In genomic region chr10:130036296-130037065, GRCh38 we compare ENCODE assay signal across 25 cellular contexts.
"Had no signal": no experiment of that assay in that cellular context is flagged by ENCODE, and none has a peak within 500 bp of the region (broad histone marks: within the 10 kb centered on the region; RNA-seq: fewer than 3 reads in every experiment).

No MANE protein-coding gene starts in this region.

- H3K4me1 ChIP-seq: ascending aorta, esophagus muscularis mucosa, heart right ventricle, lower lobe of right lung, neural progenitor cell, upper lobe of left lung had no signal

- H3K27me3 ChIP-seq: ascending aorta, neural progenitor cell, upper lobe of left lung had no signal

- H3K36me3 ChIP-seq: ascending aorta, cardiac muscle cell, esophagus muscularis mucosa, heart right ventricle, lower lobe of right lung, neural progenitor cell, upper lobe of left lung had no signal

- H3K27ac ChIP-seq: ascending aorta, cardiac muscle cell, esophagus muscularis mucosa, heart right ventricle, lower lobe of right lung, neural progenitor cell, upper lobe of left lung had no signal

- H3K9me3 ChIP-seq: lower lobe of right lung, upper lobe of left lung had no signal

- H3K4me3 ChIP-seq: ascending aorta, cardiac muscle cell, esophagus muscularis mucosa, heart right ventricle, lower lobe of right lung, neural progenitor cell, upper lobe of left lung had no signal

- ATAC-seq: activated CD8-positive, alpha-beta T cell treated with anti-CD3 and anti-CD28 coated beads for 36 hours; left lobe of liver; lower lobe of right lung; natural killer cell; right cardiac atrium; T-helper 17 cell; WTC11 had no signal

- DNase-seq: activated CD4-positive, alpha-beta T cell treated with anti-CD3 and anti-CD28 coated beads for 1 hour; activated CD4-positive, alpha-beta T cell treated with anti-CD3 and anti-CD28 coated beads, Interleukin-2, amount 10 ng/mL, durations not matched to agents 7 days and 5 days; activated CD8-positive, alpha-beta T cell treated with anti-CD3 and anti-CD28 coated beads for 36 hours; activated naive CD4-positive, alpha-beta T cell treated with anti-CD3 and anti-CD28 coated beads, Interleukin-2, amount 10 ng/mL, durations not matched to agents 7 days and 5 days; activated naive CD8-positive, alpha-beta T cell treated with anti-CD3 and anti-CD28 coated beads, Interleukin-2, amount 10 ng/mL, durations not matched to agents 7 days and 5 days; activated T-cell treated with anti-CD3 and anti-CD28 coated beads, Interleukin-2, amount 50 U/mL, for 48 hours; cerebellar nuclear complex; foreskin melanocyte; heart right ventricle; kidney glomerular epithelial cell; lower lobe of right lung; mesenchymal stem cell; natural killer cell; right cardiac atrium; stimulated activated CD4-positive, alpha-beta T cell treated with anti-CD3 and anti-CD28 coated beads, Interleukin-12 subunit alpha, Interleukin-12 subunit beta, amount 100 ng/mL, for 4 hours; stimulated activated CD4-positive, alpha-beta T cell treated with anti-CD3 and anti-CD28 coated beads, Interleukin-4, amount 100 ng/mL, for 1 hour; T-helper 17 cell; T1000 had no signal
